20 cellular contexts compared by ENCODE assay signal in the genomic region with DNA sequence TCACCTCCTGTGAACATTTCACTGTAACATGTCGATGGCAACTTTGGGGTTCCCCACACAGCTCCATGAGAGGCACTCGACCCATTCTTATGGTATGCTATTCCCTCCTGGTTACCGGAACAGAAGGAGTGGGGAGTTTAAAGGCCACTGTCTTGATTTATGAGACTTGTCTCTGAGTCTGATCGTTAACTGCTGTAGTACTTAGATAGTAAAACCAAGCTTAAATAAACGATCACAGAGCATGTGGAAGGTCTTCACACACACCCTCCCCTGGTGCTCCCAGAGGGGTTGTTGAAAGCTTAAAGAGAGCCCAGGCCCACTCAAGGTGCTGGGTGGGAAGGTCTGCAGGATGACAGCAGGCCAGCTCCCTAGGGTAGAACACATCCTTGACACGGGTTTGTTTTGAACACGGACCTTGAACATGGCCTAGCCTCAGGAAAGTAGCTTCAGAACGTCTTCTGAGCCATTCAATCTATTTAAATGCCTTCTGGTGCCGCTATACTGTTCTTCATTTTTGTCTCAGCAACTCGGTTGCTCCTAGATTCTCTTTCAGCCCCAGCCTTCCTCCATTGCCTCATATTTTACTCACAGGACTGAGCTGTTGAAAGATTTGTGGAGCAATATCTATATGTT.
DNase-seq lines count a peak whose midpoint lies in the region; TF ChIP-seq lines count a peak whose summit lies in the region.
"Had no signal": no experiment of that assay in that cellular context is flagged by ENCODE, and none has a peak within 500 bp of the region (broad histone marks: within the 10 kb centered on the region; RNA-seq: fewer than 3 reads in every experiment).

No MANE protein-coding gene starts in this region.

- intact Hi-C loops in transverse colon (cut with DNase I; ENCODE audit: low total_unique reads), result no loop called here

- H3K9me3 ChIP-seq in hepatocyte (ENCODE audit: low read depth) (no peaks in the 10 kb centered on the region), transverse colon (no peaks in the 10 kb centered on the region)
- H3K9me3 ChIP-seq: A549 had no signal

- H3K36me3 Mint-ChIP-seq in nephron (ENCODE audit: low read depth), result peaks cover 5% of the 10 kb centered on the region
- H3K36me3 Mint-ChIP-seq: CD14-positive monocyte had no signal

- peaks cover 12% of the 10 kb centered on the region for H3K9me3 Mint-ChIP-seq in nephron

- CTCF ChIA-PET in RWPE1 (lab: Yijun Ruan, JAX), result interaction anchor here (0.6 kb wide), 1 partner anchor 211 kb away, joined by 3 read pairs; no protein-coding TSS in a partner anchor

- TF ChIP-seq POLR2A in transverse colon (IDR thresholded peaks at IDR 0.05), result no peak

- H3K36me3 ChIP-seq in hepatocyte (replicated peaks; ENCODE audit: insufficient read depth, low read depth) (no peaks in the 10 kb centered on the region), transverse colon (no peaks in the 10 kb centered on the region)

- in situ Hi-C loops in transverse colon (cut with MboI; ENCODE audit: low pct_ligation_motif_present in 1 of 4, low pct_unique_long_range_greater_than_20kb in 1 of 4, low sequenced_read_pairs in 3 of 4), result no loop called here

- peaks cover 12% of the 10 kb centered on the region for H3K27me3 Mint-ChIP-seq in nephron (ENCODE audit: low read depth)
- H3K27me3 Mint-ChIP-seq: B cell had no signal

- H2AFZ ChIP-seq in hepatocyte, result no peak overlapping the region
- H2AFZ ChIP-seq: PC-9 had no signal

- TF ChIP-seq EP300 in transverse colon (IDR thresholded peaks at IDR 0.05; ENCODE audit: low read depth), result no peak

- DNase-seq in RWPE1 (ENCODE audit: low spot score) (no peak), hepatocyte (ENCODE audit: low spot score) (no peak), transverse colon (no peak), NCI-H774 (lab: John Stamatoyannopoulos, UW) (no peak), pons (ENCODE audit: low spot score) (no peak), NCI-H2227 (lab: John Stamatoyannopoulos, UW; ENCODE audit: unreplicated experiment) (no peak)
- no peak for DNase-seq in stimulated activated CD4-positive, alpha-beta T cell treated with anti-CD3 and anti-CD28 coated beads, Interleukin-2, amount 100 ng/mL, for 48 hours
- DNase-seq: DMS53, GDM1, Karpas-422, NCI-H1694, NCI-H2081, NCI-H446 treated with DMSO at 0.1 percent for 48 hours, PC-9, RPMI8226, SHP77 treated with DMSO at 0.1 percent for 48 hours had no signal

- peak overlapping the region; percentile 17 for H3K4me2 ChIP-seq in hepatocyte
- H3K4me2 ChIP-seq: A549, PC-9 had no signal

- peak overlapping the region; percentile 10 to 51 (median 20) for H3K27ac Mint-ChIP-seq in nephron
- H3K27ac Mint-ChIP-seq: B cell, CD14-positive monocyte had no signal

- H3K79me2 ChIP-seq in hepatocyte, result no peaks in the 10 kb centered on the region

- H3K9me2 ChIP-seq in hepatocyte (replicated peaks; ENCODE audit: insufficient read depth), result no peaks in the 10 kb centered on the region

- H4K20me1 ChIP-seq in hepatocyte (ENCODE audit: insufficient read depth, poor library complexity, severe bottlenecking), result no peaks in the 10 kb centered on the region

- 33% methylated on average over 10 of the region's 10 CpGs for WGBS in hepatocyte (ENCODE audit: low lambda C conversion rate, missing lambda C conversion rate)
- 45 to 64% methylated on average over 5 to 10 of the region's 10 CpGs for WGBS in transverse colon (ENCODE audit: low coverage in 1 of 2), 2 donors

- peak overlapping the region; percentile 60 for H3K27ac ChIP-seq in RWPE1
- peak overlapping the region; percentile 52 for H3K27ac ChIP-seq in hepatocyte
- H3K27ac ChIP-seq in transverse colon, result peak overlapping the region; percentile 66 to 83 (median 74)
- H3K27ac ChIP-seq: A549, PC-9 had no signal

- H3K4me1 Mint-ChIP-seq in nephron, result peaks cover 10% of the 10 kb centered on the region
- H3K4me1 Mint-ChIP-seq: B cell, CD14-positive monocyte had no signal

- H3K4me1 ChIP-seq in hepatocyte (ENCODE audit: insufficient read depth), result peaks cover 37% of the 10 kb centered on the region
- H3K4me1 ChIP-seq in transverse colon, result peaks cover 8 to 49% (median 19%) of the 10 kb centered on the region in 4 donors
- H3K4me1 ChIP-seq: A549 had no signal

- POLR2A ChIA-PET in RWPE1 (lab: Yijun Ruan, JAX; ENCODE audit: low non-redundant PET), result no interaction called here

- H3K27me3 ChIP-seq in hepatocyte (no peaks in the 10 kb centered on the region), transverse colon (no peaks in the 10 kb centered on the region)

- H3K4me3 Mint-ChIP-seq in nephron, result no peak overlapping the region
- H3K4me3 Mint-ChIP-seq: B cell had no signal

- no peak for TF ChIP-seq CTCF in RWPE1 (conservative IDR thresholded peaks at IDR 0.05; ENCODE audit: low read depth)
- no peak for TF ChIP-seq CTCF in hepatocyte (IDR thresholded peaks at IDR 0.05; ENCODE audit: poor library complexity)
- no peak for TF ChIP-seq CTCF in nephron (IDR thresholded peaks at IDR 0.05; ENCODE audit: unreplicated experiment in 3 of 3)
- no peak for TF ChIP-seq CTCF in transverse colon (IDR thresholded peaks at IDR 0.05)

- H3K4me3 ChIP-seq in hepatocyte (no peak overlapping the region), transverse colon (no peak overlapping the region)
- H3K4me3 ChIP-seq: A549, PC-9 had no signal
